In genomic region chr5:50715001-50715400, GRCh38 we compare ENCODE assay signal across 1 cellular context.
TF ChIP-seq lines count a peak whose summit lies in the region.

No MANE protein-coding gene starts in this region.

TF ChIP-seq in GM12878, 131 proteins besides CTCF, POLR2A, EP300 and RAD21:
- TF ChIP-seq SMAD5 (IDR thresholded peaks at IDR 0.05; ENCODE audit: low read depth) (no peak), RUNX3 (IDR thresholded peaks at IDR 0.05; ENCODE audit: low read length) (peak; percentile 47)
TF ChIP-seq in GM12878: peak in this region for 1.
